ENCODE assay signal across 9 cellular contexts in genomic region chr1:33342041-33342723, GRCh38. TPM values are rescaled to one million over a fixed set of nuclear protein-coding genes. Genes with fewer than 3 reads are reported as not detected.
A peak's percentile ranks its signal among the peaks of the same experiment; 100 is the strongest.
DNase-seq lines count a peak whose midpoint lies in the region; ATAC-seq, FAIRE-seq and TF ChIP-seq lines count a peak whose summit lies in the region.
"Had no signal": no experiment of that assay in that cellular context is flagged by ENCODE, and none has a peak within 500 bp of the region (broad histone marks: within the 10 kb centered on the region; RNA-seq: fewer than 3 reads in every experiment).

No MANE protein-coding gene starts in this region.

- intact Hi-C loops in CD4-positive, alpha-beta memory T cell (cut with micrococcal nuclease) = no loop called here

- H3K27me3 Mint-ChIP-seq in stimulated activated naive B cell treated with anti-CD40 and anti-IgM and Interleukin-4, amounts not matched to agents 10 μg/mL and 1 μg/mL and 100 μg/mL, for 72 hours = no peaks in the 10 kb centered on the region
- H3K27me3 Mint-ChIP-seq in CD4-positive, alpha-beta memory T cell = no peaks in the 10 kb centered on the region
- H3K27me3 Mint-ChIP-seq: IgD-negative memory B cell had no signal

- H3K27ac ChIP-seq in DOHH2 (ENCODE audit: low read depth, low read length) = peak overlapping the region; percentile 34
- no peak overlapping the region for H3K27ac ChIP-seq in CD4-positive, alpha-beta memory T cell (ENCODE audit: low read depth, low read length)

- no peaks in the 10 kb centered on the region for H3K9me3 Mint-ChIP-seq in stimulated activated naive B cell treated with anti-CD40 and anti-IgM and Interleukin-4, amounts not matched to agents 10 μg/mL and 1 μg/mL and 100 μg/mL, for 72 hours
- H3K9me3 Mint-ChIP-seq in CD4-positive, alpha-beta memory T cell = no peaks in the 10 kb centered on the region
- H3K9me3 Mint-ChIP-seq: IgD-negative memory B cell had no signal

- peaks cover 82% of the 10 kb centered on the region for H3K4me1 ChIP-seq in DOHH2 (ENCODE audit: control insufficient read depth, low read length)
- H3K4me1 ChIP-seq in CD4-positive, alpha-beta memory T cell (ENCODE audit: insufficient read depth, low read length) = peaks cover 36% of the 10 kb centered on the region

- H3K27ac Mint-ChIP-seq in stimulated activated naive B cell treated with anti-CD40 and anti-IgM and Interleukin-4, amounts not matched to agents 10 μg/mL and 1 μg/mL and 100 μg/mL, for 72 hours = peak overlapping the region; percentile 37
- no peak overlapping the region for H3K27ac Mint-ChIP-seq in CD4-positive, alpha-beta memory T cell

- CTCF ChIA-PET in CD4-positive, alpha-beta memory T cell (lab: Charles Lee; ENCODE audit: partially characterized antibody) = interaction anchor here (1.3 kb wide), 1 partner anchor 47 kb away, joined by 5 read pairs; no protein-coding TSS in a partner anchor

- no peak overlapping the region for H3K4me3 Mint-ChIP-seq in stimulated activated naive B cell treated with anti-CD40 and anti-IgM and Interleukin-4, amounts not matched to agents 10 μg/mL and 1 μg/mL and 100 μg/mL, for 72 hours
- no peak overlapping the region for H3K4me3 Mint-ChIP-seq in CD4-positive, alpha-beta memory T cell

- H3K4me1 Mint-ChIP-seq in stimulated activated naive B cell treated with anti-CD40 and anti-IgM and Interleukin-4, amounts not matched to agents 10 μg/mL and 1 μg/mL and 100 μg/mL, for 72 hours = peaks cover 31 to 45% of the 10 kb centered on the region in 2 donors
- peaks cover 31 to 74% (median 53%) of the 10 kb centered on the region in 4 donors for H3K4me1 Mint-ChIP-seq in CD4-positive, alpha-beta memory T cell

- peak; percentile 94 for FAIRE-seq in islet of Langerhans (lab: Jason Lieb, UNC)

- TF ChIP-seq CTCF in DOHH2 (IDR thresholded peaks at IDR 0.05; ENCODE audit: low read depth, low read length, poor library complexity, severe bottlenecking) = no peak

- H3K4me3 ChIP-seq in DOHH2 (ENCODE audit: low read length) = peak overlapping the region; percentile 45
- H3K4me3 ChIP-seq in CD4-positive, alpha-beta memory T cell (ENCODE audit: low read length in 2 of 2) = no peak overlapping the region

- H3K36me3 ChIP-seq in DOHH2 (ENCODE audit: control insufficient read depth, low read length) = peaks cover 57% of the 10 kb centered on the region
- H3K36me3 ChIP-seq in CD4-positive, alpha-beta memory T cell (ENCODE audit: insufficient read depth, low read length) = no peaks in the 10 kb centered on the region

- H3K27me3 ChIP-seq in DOHH2 (ENCODE audit: control insufficient read depth, low read length) = no peaks in the 10 kb centered on the region
- H3K27me3 ChIP-seq in CD4-positive, alpha-beta memory T cell (ENCODE audit: insufficient read depth, low read length) = no peaks in the 10 kb centered on the region

- H3K9me3 ChIP-seq in DOHH2 (ENCODE audit: control insufficient read depth, insufficient read depth, low read length) = no peaks in the 10 kb centered on the region
- no peaks in the 10 kb centered on the region for H3K9me3 ChIP-seq in CD4-positive, alpha-beta memory T cell (ENCODE audit: control insufficient read depth in 1 of 2, low read length in 2 of 2)

- no peaks in the 10 kb centered on the region for H3F3A ChIP-seq in DOHH2 (ENCODE audit: control insufficient read depth, insufficient read depth)

- peaks cover 98% of the 10 kb centered on the region for H3K79me2 ChIP-seq in DOHH2 (ENCODE audit: control insufficient read depth, low read length)

- DNase-seq in NCI-H2171 treated with DMSO at 0.1 percent for 48 hours (lab: John Stamatoyannopoulos, UW) = peak; percentile 84
- DNase-seq in brain pericyte (ENCODE audit: low read depth, low spot score) = peak; percentile 100
- DNase-seq in stimulated activated naive B cell treated with anti-CD40 and anti-IgM and Interleukin-4, amounts not matched to agents 10 μg/mL and 1 μg/mL and 100 μg/mL, for 72 hours = no peak
- no peak for DNase-seq in CD4-positive, alpha-beta memory T cell
- DNase-seq in activated CD4-positive, alpha-beta T cell treated with anti-CD3 and anti-CD28 coated beads for 48 hours = no peak

- POLR2A ChIA-PET in CD4-positive, alpha-beta memory T cell (lab: Charles Lee; ENCODE audit: partially characterized antibody) = no interaction called here

- peak in 1 of 2 donors; percentile 25 for ATAC-seq in stimulated activated naive B cell treated with anti-CD40 and anti-IgM and Interleukin-4, amounts not matched to agents 10 μg/mL and 1 μg/mL and 100 μg/mL, for 72 hours (replicated peaks)
- ATAC-seq in HG02870 (IDR thresholded peaks at IDR 0.05; ENCODE audit: unreplicated experiment) = no peak

- peak overlapping the region; percentile 66 for H3K4me2 ChIP-seq in DOHH2 (ENCODE audit: low read length)

- H3K36me3 Mint-ChIP-seq in stimulated activated naive B cell treated with anti-CD40 and anti-IgM and Interleukin-4, amounts not matched to agents 10 μg/mL and 1 μg/mL and 100 μg/mL, for 72 hours = peaks cover 14 to 21% of the 10 kb centered on the region in 2 donors
- peaks cover 4 to 24% of the 10 kb centered on the region in 2 donors for H3K36me3 Mint-ChIP-seq in CD4-positive, alpha-beta memory T cell
- H3K36me3 Mint-ChIP-seq: IgD-negative memory B cell had no signal

- H4K20me1 ChIP-seq in DOHH2 (ENCODE audit: control insufficient read depth, insufficient read depth, low read depth, low read length) = peaks cover 36% of the 10 kb centered on the region

- H3K9me2 ChIP-seq in DOHH2 (replicated peaks; ENCODE audit: control insufficient read depth, low read length) = no peaks in the 10 kb centered on the region

RNA-seq across cellular contexts. Expression of gene A3GALT2, which starts 21.3 kb away (rescaled TPM):
- not detected for total RNA-seq in CD4-positive, alpha-beta memory T cell
- not detected for polyA plus RNA-seq in CD4-positive, alpha-beta memory T cell
- polyA plus RNA-seq: IgD-negative memory B cell had no signal

Comparison
In these comparisons a context has a peak if more than half of its experiments do, and no peak if none do; other contexts are left out.
1. DNase-seq: peak in NCI-H2171 treated with DMSO at 0.1 percent for 48 hours (single experiment) and brain pericyte (single experiment); none in stimulated activated naive B cell treated with anti-CD40 and anti-IgM and Interleukin-4, amounts not matched to agents 10 μg/mL and 1 μg/mL and 100 μg/mL, for 72 hours (single experiment), CD4-positive, alpha-beta memory T cell (0 of 5) and activated CD4-positive, alpha-beta T cell treated with anti-CD3 and anti-CD28 coated beads for 48 hours (single experiment).